Comparison of ENCODE assay signal across 16 cellular contexts in genomic region chr20:39165099-39165498, GRCh38.
DNase-seq lines count a peak whose midpoint lies in the region; ATAC-seq and TF ChIP-seq lines count a peak whose summit lies in the region.
"Had no signal": no experiment of that assay in that cellular context is flagged by ENCODE, and none has a peak within 500 bp of the region (broad histone marks: within the 10 kb centered on the region; RNA-seq: fewer than 3 reads in every experiment).

No MANE protein-coding gene starts in this region.

- no peak overlapping the region for H3K4me2 ChIP-seq in osteoblast (ENCODE audit: insufficient read depth, low read length)
- H3K4me2 ChIP-seq: BLaER1 had no signal

- WGBS in heart right ventricle, 2 donors = 73 to 75% methylated on average over 6 of the region's 6 CpGs
- WGBS in right cardiac atrium = 74% methylated on average over 6 of the region's 6 CpGs

- TF ChIP-seq CTCF in heart right ventricle (IDR thresholded peaks at IDR 0.05) = no peak
- TF ChIP-seq CTCF in right atrium auricular region (IDR thresholded peaks at IDR 0.05) = no peak
- no peak for TF ChIP-seq CTCF in gastrocnemius medialis (IDR thresholded peaks at IDR 0.05 in 4 of 5, conservative IDR thresholded peaks at IDR 0.05 in 1 of 5)
- no peak for TF ChIP-seq CTCF in osteoblast (IDR thresholded peaks at IDR 0.05; ENCODE audit: extremely low read depth, low read depth, low read length)

- H3K27me3 ChIP-seq in heart right ventricle (no peaks in the 10 kb centered on the region), right cardiac atrium (ENCODE audit: control insufficient read depth, insufficient read depth) (no peaks in the 10 kb centered on the region), right atrium auricular region (no peaks in the 10 kb centered on the region), gastrocnemius medialis (no peaks in the 10 kb centered on the region), osteoblast (ENCODE audit: insufficient read depth, low read length) (no peaks in the 10 kb centered on the region)
- H3K27me3 ChIP-seq: BLaER1 had no signal

- in situ Hi-C loops in gastrocnemius medialis (cut with MboI; ENCODE audit: low sequenced_read_pairs in 4 of 4) = no loop called here

- no peak for TF ChIP-seq POLR2A in gastrocnemius medialis (IDR thresholded peaks at IDR 0.05)

- H3K27ac ChIP-seq in heart right ventricle (peak overlapping the region in 2 of 10 donors; percentile 15 to 21), right cardiac atrium (ENCODE audit: low read length) (peak overlapping the region; percentile 17), right atrium auricular region (peak overlapping the region in 1 of 2 donors; percentile 27), gastrocnemius medialis (peak overlapping the region in 3 of 4 donors; percentile 59 to 83 (median 70)), osteoblast (ENCODE audit: low read depth, low read length) (no peak overlapping the region)
- H3K27ac ChIP-seq: BLaER1, GM23248, HL-60 had no signal

- DNase-seq in Right ventricle myocardium superior = no peak
- no peak for DNase-seq in heart right ventricle
- DNase-seq in right cardiac atrium = no peak
- DNase-seq in right atrium auricular region (ENCODE audit: low spot score) = no peak
- peak; percentile 38 to 63 for DNase-seq in gastrocnemius medialis
- no peak for DNase-seq in NCI-H2029 treated with DMSO at 0.1 percent for 48 hours (lab: John Stamatoyannopoulos, UW)
- DNase-seq in osteoblast (ENCODE audit: insufficient read length, low spot score, missing footprints) = no peak
- DNase-seq: 8988T; Calu3; CD8-positive, alpha-beta T cell; DMS79 treated with DMSO at 0.1 percent for 48 hours; GM23248; HCEC 1CT had no signal

- no peaks in the 10 kb centered on the region for H3K79me2 ChIP-seq in osteoblast (ENCODE audit: insufficient read depth, low read length)

- H4K20me1 ChIP-seq in osteoblast (ENCODE audit: insufficient read depth, low read length) = no peaks in the 10 kb centered on the region
- H4K20me1 ChIP-seq: BLaER1 had no signal

- H3K36me3 ChIP-seq in heart right ventricle = no peaks in the 10 kb centered on the region
- H3K36me3 ChIP-seq in right atrium auricular region = no peaks in the 10 kb centered on the region
- no peaks in the 10 kb centered on the region for H3K36me3 ChIP-seq in gastrocnemius medialis
- H3K36me3 ChIP-seq in osteoblast (ENCODE audit: insufficient read depth, low read length) = no peaks in the 10 kb centered on the region
- H3K36me3 ChIP-seq: BLaER1 had no signal

- H3K9me3 ChIP-seq in heart right ventricle (peaks cover 0 to 4% (median 0%) of the 10 kb centered on the region in 11 donors), right cardiac atrium (ENCODE audit: control insufficient read depth, low read length) (no peaks in the 10 kb centered on the region), right atrium auricular region (no peaks in the 10 kb centered on the region), gastrocnemius medialis (no peaks in the 10 kb centered on the region), osteoblast (ENCODE audit: low read depth, low read length) (no peaks in the 10 kb centered on the region)
- H3K9me3 ChIP-seq: BLaER1 had no signal

- ATAC-seq in Right ventricle myocardium superior (ENCODE audit: poor library complexity) = peak; percentile 10
- ATAC-seq in heart right ventricle = no peak
- peak in 1 of 2 donors; percentile 14 for ATAC-seq in right cardiac atrium
- peak; percentile 83 to 84 for ATAC-seq in gastrocnemius medialis
- ATAC-seq: CD8-positive, alpha-beta T cell; GM12878 had no signal

- H3K4me1 ChIP-seq in heart right ventricle (peaks cover 0 to 7% (median 0%) of the 10 kb centered on the region in 9 donors), right cardiac atrium (ENCODE audit: control insufficient read depth, insufficient read depth, low read length) (no peaks in the 10 kb centered on the region), right atrium auricular region (no peaks in the 10 kb centered on the region), gastrocnemius medialis (peaks cover 0 to 12% of the 10 kb centered on the region in 2 donors), osteoblast (ENCODE audit: insufficient read depth, low read length) (no peaks in the 10 kb centered on the region)
- H3K4me1 ChIP-seq: BLaER1 had no signal

- no peak overlapping the region for H3K4me3 ChIP-seq in heart right ventricle
- no peak overlapping the region for H3K4me3 ChIP-seq in right cardiac atrium (ENCODE audit: low read length)
- H3K4me3 ChIP-seq in right atrium auricular region = no peak overlapping the region
- H3K4me3 ChIP-seq in gastrocnemius medialis = no peak overlapping the region
- H3K4me3 ChIP-seq in osteoblast (ENCODE audit: insufficient read depth, low read length) = no peak overlapping the region
- H3K4me3 ChIP-seq: BLaER1, GM12878, GM23248 had no signal

- H2AFZ ChIP-seq in osteoblast (ENCODE audit: low read length) = no peak overlapping the region
- H2AFZ ChIP-seq: GM23248 had no signal

- intact Hi-C loops in Right ventricle myocardium superior (cut with DNase I) = no loop called here
- intact Hi-C loops in heart right ventricle (cut with DNase I) = no loop called here
- intact Hi-C loops in right cardiac atrium (cut with DNase I) = no loop called here
- intact Hi-C loops in gastrocnemius medialis (cut with DNase I; ENCODE audit: low total_unique reads) = no loop called here

Comparison
In these comparisons a context has a peak if more than half of its experiments do, and no peak if none do; other contexts are left out.
1. ATAC-seq: peak in Right ventricle myocardium superior (single experiment) and gastrocnemius medialis (2 of 2); none in heart right ventricle (0 of 8).
2. DNase-seq: peak in gastrocnemius medialis (2 of 2); none in Right ventricle myocardium superior (single experiment), heart right ventricle (0 of 2), right cardiac atrium (0 of 3), right atrium auricular region (single experiment), NCI-H2029 treated with DMSO at 0.1 percent for 48 hours (single experiment) and osteoblast (single experiment).